Comparison of ENCODE assay signal across 11 cellular contexts in the genomic region with DNA sequence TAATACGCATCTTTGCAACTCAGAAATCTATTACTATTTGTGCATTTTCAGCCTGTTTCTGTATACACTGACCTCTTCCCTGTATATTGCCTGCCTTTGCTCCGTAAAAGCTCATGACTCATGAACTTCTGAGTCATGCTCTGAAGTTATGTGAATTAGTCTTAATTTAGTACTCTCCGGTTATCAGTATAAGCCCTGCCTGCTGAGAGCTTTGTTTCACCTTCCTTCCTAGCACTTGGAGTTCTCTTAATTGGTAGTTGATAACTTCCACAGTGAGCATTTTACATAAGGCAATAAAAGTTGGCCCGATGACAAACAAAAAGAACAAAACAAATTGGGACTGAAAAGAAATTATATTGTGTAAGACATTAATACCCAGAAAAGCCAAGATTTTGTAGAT.
DNase-seq lines count a peak whose midpoint lies in the region; ATAC-seq and TF ChIP-seq lines count a peak whose summit lies in the region.
"Had no signal": no experiment of that assay in that cellular context is flagged by ENCODE, and none has a peak within 500 bp of the region (broad histone marks: within the 10 kb centered on the region; RNA-seq: fewer than 3 reads in every experiment).

No MANE protein-coding gene starts in this region.

- TF ChIP-seq POLR2A in esophagus muscularis mucosa (IDR thresholded peaks at IDR 0.05; ENCODE audit: low read depth) = no peak

- no peaks in the 10 kb centered on the region for H3K79me2 ChIP-seq in PC-9 (ENCODE audit: low read depth)

- intact Hi-C loops in PC-9 (cut with micrococcal nuclease; ENCODE audit: unreplicated experiment) (no loop called here), esophagus muscularis mucosa (cut with DNase I) (no loop called here)

- no peaks in the 10 kb centered on the region for H4K20me1 ChIP-seq in PC-9 (ENCODE audit: insufficient read depth)

- no peaks in the 10 kb centered on the region for H3K27me3 ChIP-seq in PC-9 (ENCODE audit: insufficient read depth, low read depth)
- no peaks in the 10 kb centered on the region for H3K27me3 ChIP-seq in esophagus muscularis mucosa

- POLR2A ChIA-PET in PC-9 (lab: Charles Lee; ENCODE audit: unreplicated experiment) = no interaction called here

- no peak for TF ChIP-seq CTCF in PC-9 (conservative IDR thresholded peaks at IDR 0.05)
- TF ChIP-seq CTCF in esophagus muscularis mucosa (IDR thresholded peaks at IDR 0.05) = no peak

- H3K9me3 ChIP-seq in PC-9 (ENCODE audit: insufficient read depth, low read depth) = peaks cover 34% of the 10 kb centered on the region
- no peaks in the 10 kb centered on the region for H3K9me3 ChIP-seq in esophagus muscularis mucosa

- H3K36me3 ChIP-seq in PC-9 (ENCODE audit: low read depth) = no peaks in the 10 kb centered on the region
- no peaks in the 10 kb centered on the region for H3K36me3 ChIP-seq in esophagus muscularis mucosa

- H3K4me1 ChIP-seq in PC-9 (replicated peaks; ENCODE audit: insufficient read depth) (peaks cover 17% of the 10 kb centered on the region), esophagus muscularis mucosa (peaks cover 0 to 13% (median 11%) of the 10 kb centered on the region in 4 donors)

- TF ChIP-seq EP300 in esophagus muscularis mucosa (IDR thresholded peaks at IDR 0.05) = no peak

- H2AFZ ChIP-seq in PC-9 = 0 out of 2 replicates have a peak overlapping the region, but pooled peaks have one; percentile 26

- H3K27ac ChIP-seq in PC-9 (peak overlapping the region; percentile 70), esophagus muscularis mucosa (replicated peaks in 1 of 4) (peak overlapping the region in 3 of 4 donors; percentile 11 to 28 (median 16))
- H3K27ac ChIP-seq: KMS-11 had no signal

- peak overlapping the region; percentile 45 for H3K4me2 ChIP-seq in PC-9
- H3K4me2 ChIP-seq: KMS-11 had no signal

- ATAC-seq in HG02970 (IDR thresholded peaks at IDR 0.05; ENCODE audit: low FRiP score, unreplicated experiment) (no peak), HG03175 (IDR thresholded peaks at IDR 0.05; ENCODE audit: unreplicated experiment) (no peak)
- ATAC-seq: activated naive CD8-positive, alpha-beta T cell treated with anti-CD3 and anti-CD28 coated beads, Interleukin-2, amount 50 U/mL, for 24 hours; T-helper 17 cell had no signal

- no TSS peak for BruUV-seq in PC-9 (replicated peaks; lab: Mats Ljungman, UMichigan)

- no peaks in the 10 kb centered on the region for H3K9me2 ChIP-seq in PC-9 (ENCODE audit: insufficient read depth)

- H3F3A ChIP-seq in PC-9 (ENCODE audit: insufficient read depth, low read depth) = no peaks in the 10 kb centered on the region

- 48% methylated on average over 4 of the region's 4 CpGs for WGBS in esophagus muscularis mucosa

- DNase-seq in GM03348 (ENCODE audit: low spot score) (peak; percentile 47), PC-9 (peak; percentile 8 to 75), esophagus muscularis mucosa (ENCODE audit: extremely low spot score) (no peak), pulmonary artery endothelial cell (ENCODE audit: low read depth, low spot score) (peak; percentile 83), NCI-H2171 treated with DMSO at 0.1 percent for 48 hours (lab: John Stamatoyannopoulos, UW) (no peak)
- DNase-seq in activated CD8-positive, alpha-beta memory T cell treated with anti-CD3 and anti-CD28 coated beads, Interleukin-2, amount 50 U/mL, for 48 hours = no peak
- DNase-seq: activated naive CD8-positive, alpha-beta T cell treated with anti-CD3 and anti-CD28 coated beads, Interleukin-2, amount 50 U/mL, for 24 hours; T-helper 17 cell had no signal

- CTCF ChIA-PET in PC-9 (lab: Charles Lee) = interaction anchor here (0.5 kb wide), 1 partner anchor 343 kb away, joined by 3 read pairs; no protein-coding TSS in a partner anchor

- H3K4me3 ChIP-seq in PC-9 = peak overlapping the region; percentile 9; the same call in 1 of the 2 replicates
- H3K4me3 ChIP-seq in esophagus muscularis mucosa = no peak overlapping the region

Comparison
In these comparisons a context has a peak if more than half of its experiments do, and no peak if none do; other contexts are left out.
1. DNase-seq: peak in GM03348 (single experiment), PC-9 (2 of 2) and pulmonary artery endothelial cell (single experiment); none in esophagus muscularis mucosa (single experiment), NCI-H2171 treated with DMSO at 0.1 percent for 48 hours (single experiment) and activated CD8-positive, alpha-beta memory T cell treated with anti-CD3 and anti-CD28 coated beads, Interleukin-2, amount 50 U/mL, for 48 hours (single experiment).